16 cellular contexts compared by ENCODE assay signal in genomic region chr22:46984751-46985506, GRCh38.
DNase-seq lines count a peak whose midpoint lies in the region; ATAC-seq and TF ChIP-seq lines count a peak whose summit lies in the region.
"Had no signal": no experiment of that assay in that cellular context is flagged by ENCODE, and none has a peak within 500 bp of the region (broad histone marks: within the 10 kb centered on the region; RNA-seq: fewer than 3 reads in every experiment).

No MANE protein-coding gene starts in this region.

- no peak for ATAC-seq in HG03045 (IDR thresholded peaks at IDR 0.05; ENCODE audit: unreplicated experiment)
- ATAC-seq: activated CD4-positive, CD25-positive, alpha-beta regulatory T cell treated with anti-CD3 and anti-CD28 coated beads, Interleukin-2, amount 50 U/mL, for 24 hours had no signal

- H3K4me3 Mint-ChIP-seq in Caco-2 (ENCODE audit: unreplicated experiment) = no peak overlapping the region
- H3K4me3 Mint-ChIP-seq: activated naive CD8-positive, alpha-beta T cell; CD4-positive, CD25-positive, alpha-beta regulatory T cell had no signal

- in situ Hi-C loops in brain microvascular endothelial cell (cut with HindIII; ENCODE audit: low pct_ligation_motif_present, low sequenced_read_pairs) = no loop called here

- no peak overlapping the region for H3K27ac Mint-ChIP-seq in Caco-2 (ENCODE audit: unreplicated experiment)
- H3K27ac Mint-ChIP-seq: activated naive CD8-positive, alpha-beta T cell; CD4-positive, CD25-positive, alpha-beta regulatory T cell had no signal

- H3K27ac ChIP-seq in brain microvascular endothelial cell = no peak overlapping the region
- H3K27ac ChIP-seq: right lobe of liver had no signal

- intact Hi-C loops in Caco-2 (cut with micrococcal nuclease; ENCODE audit: unreplicated experiment) = no loop called here

- no peaks in the 10 kb centered on the region for H3K4me1 ChIP-seq in Caco-2
- H3K4me1 ChIP-seq: right lobe of liver had no signal

- no peaks in the 10 kb centered on the region for H3K9me3 ChIP-seq in Caco-2
- H3K9me3 ChIP-seq: right lobe of liver had no signal

- POLR2A ChIA-PET in BJ (lab: Charles Lee) (interaction anchor here (0.6 to 0.7 kb wide), 2 partner anchors 153 to 224 kb away, joined by 3 to 6 read pairs; no protein-coding TSS in a partner anchor), Caco-2 (lab: Charles Lee) (no interaction called here)

- DNase-seq in BJ (ENCODE audit: low read depth) (peak; percentile 19), brain microvascular endothelial cell (peak; percentile 33), kidney tubule cell (ENCODE audit: low spot score) (peak; percentile 62), NCI-H526 (lab: John Stamatoyannopoulos, UW) (no peak), NCI-H1436 (lab: John Stamatoyannopoulos, UW) (no peak), Caco-2 (no peak)
- DNase-seq: CD4-positive, CD25-positive, alpha-beta regulatory T cell; erythroblast; NCI-H1417; RPMI8226 had no signal

- H3K27me3 Mint-ChIP-seq in Caco-2 (ENCODE audit: insufficient read depth, unreplicated experiment) = no peaks in the 10 kb centered on the region
- H3K27me3 Mint-ChIP-seq: activated naive CD8-positive, alpha-beta T cell; CD4-positive, CD25-positive, alpha-beta regulatory T cell had no signal

- CTCF ChIA-PET in BJ (lab: Yijun Ruan, JAX) (interaction anchor here (1.1 kb wide), 2 partner anchors 9 to 10 kb away, joined by 3 to 5 read pairs; no protein-coding TSS in a partner anchor), Caco-2 (lab: Charles Lee) (no interaction called here)

- H3K36me3 ChIP-seq in BJ (ENCODE audit: control insufficient read depth, insufficient read depth, low read length) (no peaks in the 10 kb centered on the region; the same call in 1 of the 2 replicates), brain microvascular endothelial cell (replicated peaks) (no peaks in the 10 kb centered on the region), Caco-2 (ENCODE audit: control insufficient read depth, insufficient read depth, low read length) (no peaks in the 10 kb centered on the region)
- H3K36me3 ChIP-seq: right lobe of liver had no signal

- no peak for TF ChIP-seq RAD21 in Ishikawa (IDR thresholded peaks at IDR 0.05; ENCODE audit: low read depth)

- H3K27me3 ChIP-seq in BJ (ENCODE audit: control insufficient read depth, insufficient read depth, low read length) (no peaks in the 10 kb centered on the region), brain microvascular endothelial cell (replicated peaks) (no peaks in the 10 kb centered on the region), Caco-2 (replicated peaks; ENCODE audit: control insufficient read depth, insufficient read depth, low read length) (no peaks in the 10 kb centered on the region)
- H3K27me3 ChIP-seq: right lobe of liver had no signal

- no TSS peak for BruUV-seq in Caco-2 (replicated peaks; lab: Mats Ljungman, UMichigan)

- H3K4me1 Mint-ChIP-seq in Caco-2 (ENCODE audit: low read depth, unreplicated experiment) = no peaks in the 10 kb centered on the region

- no peak for TF ChIP-seq EP300 in Ishikawa (IDR thresholded peaks at IDR 0.05; ENCODE audit: borderline replicate concordance)

- H3K36me3 Mint-ChIP-seq in Caco-2 (ENCODE audit: insufficient read depth, unreplicated experiment) = peaks cover 7% of the 10 kb centered on the region

- H3K9me3 Mint-ChIP-seq in Caco-2 (ENCODE audit: unreplicated experiment) = no peaks in the 10 kb centered on the region
- H3K9me3 Mint-ChIP-seq: CD4-positive, CD25-positive, alpha-beta regulatory T cell had no signal

- TF ChIP-seq CTCF in BJ (IDR thresholded peaks at IDR 0.05; ENCODE audit: insufficient read depth, low read depth, low read length) = peak; percentile 13; the same call in 1 of the 2 replicates
- TF ChIP-seq CTCF in brain microvascular endothelial cell (IDR thresholded peaks at IDR 0.05; ENCODE audit: low read depth, low read length, missing control alignments) = no peak
- no peak for TF ChIP-seq CTCF in Caco-2 (IDR thresholded peaks at IDR 0.05; ENCODE audit: insufficient read depth in 1 of 2, low read depth in 1 of 2, low read length in 1 of 2, severe bottlenecking in 1 of 2, unreplicated experiment in 1 of 2)

- H3K4me3 ChIP-seq in BJ (ENCODE audit: low read depth, low read length) = no peak overlapping the region
- H3K4me3 ChIP-seq in brain microvascular endothelial cell (ENCODE audit: low read depth, low read length) = no peak overlapping the region
- H3K4me3 ChIP-seq in Caco-2 (ENCODE audit: low read depth, low read length) = no peak overlapping the region
- H3K4me3 ChIP-seq: lung, right lobe of liver had no signal

TF ChIP-seq in Ishikawa, 13 proteins besides CTCF, POLR2A, EP300 and RAD21:
- TF ChIP-seq TCF12 (IDR thresholded peaks at IDR 0.05; ENCODE audit: low read depth) = no peak
- TF ChIP-seq NFIC (IDR thresholded peaks at IDR 0.05) = 0 out of 2 replicates have a peak, but pooled peaks have one; percentile 33
TF ChIP-seq in Ishikawa: peak in this region for 1.

Comparison
In these comparisons a context has a peak if more than half of its experiments do, and no peak if none do; other contexts are left out.
1. DNase-seq: peak in BJ (single experiment), brain microvascular endothelial cell (single experiment) and kidney tubule cell (single experiment); none in NCI-H526 (0 of 2), NCI-H1436 (single experiment) and Caco-2 (0 of 2).